20 cellular contexts compared by ENCODE assay signal in the genomic region with DNA sequence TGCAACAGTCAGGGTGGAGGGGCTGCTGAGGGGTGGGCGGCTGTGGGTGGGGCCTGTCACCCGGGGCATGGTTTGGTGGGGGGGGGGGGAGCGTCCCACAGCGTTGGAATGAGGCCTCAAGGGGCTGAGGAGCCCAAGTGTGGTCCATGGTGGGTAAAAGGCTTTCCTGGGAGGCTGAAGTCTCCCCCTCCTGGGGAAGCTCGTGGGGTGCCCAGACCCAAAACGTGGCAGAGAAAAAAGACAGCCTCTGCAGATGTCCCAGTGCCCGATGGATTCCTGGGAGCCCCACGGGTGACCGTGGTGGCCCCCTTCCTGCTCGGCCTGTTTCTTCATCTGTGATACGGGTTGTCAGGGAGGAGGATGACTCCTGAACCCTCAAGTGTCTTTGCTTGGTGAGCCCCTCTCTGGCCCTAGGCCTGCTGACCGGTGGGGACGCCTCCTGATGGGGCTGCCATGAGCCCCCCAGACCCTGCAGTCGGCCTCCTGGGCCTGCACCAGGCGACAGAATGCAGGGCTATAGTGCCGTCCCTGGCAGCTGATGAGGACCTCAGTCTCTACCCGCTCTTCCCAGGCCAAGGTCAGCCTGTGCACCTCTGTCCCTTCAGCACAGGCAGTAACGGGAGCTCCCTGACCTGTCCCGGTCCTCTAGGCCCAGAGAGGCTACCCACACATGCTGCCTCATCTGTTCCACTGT. TPM values are rescaled to one million over a fixed set of nuclear protein-coding genes. Genes with fewer than 3 reads are reported as not detected.
"Had no signal": no experiment of that assay in that cellular context is flagged by ENCODE, and none has a peak within 500 bp of the region (broad histone marks: within the 10 kb centered on the region; RNA-seq: fewer than 3 reads in every experiment).

No MANE protein-coding gene starts in this region.

- H3K27me3 Mint-ChIP-seq: activated B cell treated with CpG ODN at 0.5 μM for 24 hours; activated CD8-positive, alpha-beta memory T cell treated with anti-CD3 and anti-CD28 coated beads, Interleukin-2, amount 10 ng/mL, durations not matched to agents 7 days and 5 days; brain; central memory CD8-positive, alpha-beta T cell had no signal

- DNase-seq: activated B cell treated with CpG ODN at 0.5 μM for 24 hours; activated CD4-positive, alpha-beta memory T cell treated with anti-CD3 and anti-CD28 coated beads for 36 hours; activated CD4-positive, alpha-beta T cell treated with anti-CD3 and anti-CD28 coated beads for 4 hours; activated CD8-positive, alpha-beta memory T cell treated with anti-CD3 and anti-CD28 coated beads, Interleukin-2, amount 10 ng/mL, durations not matched to agents 7 days and 5 days; activated naive CD4-positive, alpha-beta T cell treated with anti-CD3 and anti-CD28 coated beads for 36 hours; activated T-cell treated with anti-CD3 and anti-CD28 coated beads, Interleukin-2, amount 50 U/mL, for 1 hour; erythroblast; immature natural killer cell; lower lobe of right lung; stimulated activated CD4-positive, alpha-beta T cell treated with anti-CD3 and anti-CD28 coated beads, Interleukin-1b, Interleukin-23, amount 100 ng/mL, for 48 hours; T-helper 9 cell; trophoblast cell had no signal

- H3K27ac Mint-ChIP-seq: activated B cell treated with CpG ODN at 0.5 μM for 24 hours; activated CD4-positive, alpha-beta memory T cell treated with anti-CD3 and anti-CD28 coated beads for 36 hours; activated CD8-positive, alpha-beta memory T cell treated with anti-CD3 and anti-CD28 coated beads, Interleukin-2, amount 10 ng/mL, durations not matched to agents 7 days and 5 days; activated naive CD4-positive, alpha-beta T cell treated with anti-CD3 and anti-CD28 coated beads for 36 hours; immature natural killer cell; mesothelial cell of epicardium; stimulated activated naive CD8-positive, alpha-beta T cell treated with anti-CD3 and anti-CD28 coated beads, Interleukin-15, Interleukin-2, amounts not matched to agents 100 ng/mL and 50 ng/mL, for 24 hours; T-cell had no signal

- H3K36me3 ChIP-seq: lower lobe of right lung, pancreas had no signal

- H3K27me3 ChIP-seq: pancreas had no signal

- H3K4me3 ChIP-seq: coronary artery, pancreas had no signal

- H3K9me3 Mint-ChIP-seq: activated B cell treated with CpG ODN at 0.5 μM for 24 hours; activated CD4-positive, alpha-beta memory T cell treated with anti-CD3 and anti-CD28 coated beads for 36 hours; activated naive CD4-positive, alpha-beta T cell treated with anti-CD3 and anti-CD28 coated beads for 36 hours; brain; central memory CD8-positive, alpha-beta T cell; immature natural killer cell; mesothelial cell of epicardium; neural crest cell; stimulated activated naive CD8-positive, alpha-beta T cell treated with anti-CD3 and anti-CD28 coated beads, Interleukin-15, Interleukin-2, amounts not matched to agents 100 ng/mL and 50 ng/mL, for 24 hours; T-cell had no signal

- H3K36me3 Mint-ChIP-seq: activated CD4-positive, alpha-beta memory T cell treated with anti-CD3 and anti-CD28 coated beads for 36 hours; activated CD8-positive, alpha-beta memory T cell treated with anti-CD3 and anti-CD28 coated beads, Interleukin-2, amount 10 ng/mL, durations not matched to agents 7 days and 5 days; immature natural killer cell; mesothelial cell of epicardium; T-cell had no signal

- H3K4me1 ChIP-seq: pancreas had no signal

- H3K9me3 ChIP-seq: lower lobe of right lung, pancreas had no signal

- H3K27ac ChIP-seq: coronary artery, lower lobe of right lung, pancreas had no signal

- H3K4me1 Mint-ChIP-seq: central memory CD8-positive, alpha-beta T cell had no signal

- H3K4me3 Mint-ChIP-seq: activated B cell treated with CpG ODN at 0.5 μM for 24 hours; activated CD4-positive, alpha-beta memory T cell treated with anti-CD3 and anti-CD28 coated beads for 36 hours; activated CD8-positive, alpha-beta memory T cell treated with anti-CD3 and anti-CD28 coated beads, Interleukin-2, amount 10 ng/mL, durations not matched to agents 7 days and 5 days; activated naive CD4-positive, alpha-beta T cell treated with anti-CD3 and anti-CD28 coated beads for 36 hours; central memory CD8-positive, alpha-beta T cell; immature natural killer cell; mesothelial cell of epicardium; neural crest cell; stimulated activated naive CD8-positive, alpha-beta T cell treated with anti-CD3 and anti-CD28 coated beads, Interleukin-15, Interleukin-2, amounts not matched to agents 100 ng/mL and 50 ng/mL, for 24 hours; T-cell had no signal

RNA-seq across cellular contexts. Expression of gene GJC2, which starts 59.2 kb away (rescaled TPM):
- polyA plus RNA-seq: immature natural killer cell had no signal
